Comparison of ENCODE assay signal across 8 cellular contexts in genomic region chr21:5123655-5124054, GRCh38.
A peak's percentile ranks its signal among the peaks of the same experiment; 100 is the strongest.
DNase-seq lines count a peak whose midpoint lies in the region; ATAC-seq and TF ChIP-seq lines count a peak whose summit lies in the region.
"Not testable (repeated sequence)": the region's sequence is repeated elsewhere in the genome, so short reads cannot be mapped to it uniquely, and the experiment has no call there.

No MANE protein-coding gene starts in this region.

- H2AFZ ChIP-seq in PC-3 (ENCODE audit: low read length), result not testable (repeated sequence)

- in situ Hi-C loops in brain microvascular endothelial cell (cut with HindIII; ENCODE audit: low pct_ligation_motif_present, low sequenced_read_pairs), result not testable (repeated sequence)

- TF ChIP-seq CTCF in PC-3 (conservative IDR thresholded peaks at IDR 0.05; ENCODE audit: low read depth, low read length), result peak; percentile 23; the same call in 1 of the 2 replicates
- peak; percentile 45 for TF ChIP-seq CTCF in brain microvascular endothelial cell (IDR thresholded peaks at IDR 0.05; ENCODE audit: low read depth, low read length, missing control alignments)
- TF ChIP-seq CTCF in right atrium auricular region (IDR thresholded peaks at IDR 0.05), result peak in 1 of 2 donors; percentile 54
- peak; percentile 38 for TF ChIP-seq CTCF in retinal pigment epithelial cell (conservative IDR thresholded peaks at IDR 0.05; ENCODE audit: low read depth, low read length)

- H3K4me1 ChIP-seq in CD4-positive, alpha-beta memory T cell (ENCODE audit: insufficient read depth, low read length); PC-3 (ENCODE audit: insufficient read depth, low read length); right atrium auricular region: not testable (repeated sequence)

- H3K9me3 Mint-ChIP-seq in CD4-positive, alpha-beta memory T cell, result not testable (repeated sequence)

- H3K27ac Mint-ChIP-seq in CD4-positive, alpha-beta memory T cell, result not testable (repeated sequence)

- POLR2A ChIA-PET in CD4-positive, alpha-beta memory T cell (lab: Charles Lee; ENCODE audit: partially characterized antibody); PC-3 (lab: Charles Lee; ENCODE audit: unreplicated experiment): not testable (repeated sequence)

- H3K27ac ChIP-seq in CD4-positive, alpha-beta memory T cell (ENCODE audit: low read depth, low read length); PC-3 (ENCODE audit: low read length); brain microvascular endothelial cell; right atrium auricular region: not testable (repeated sequence)

- peak; percentile 71 to 77 (median 71) for DNase-seq in CD4-positive, alpha-beta memory T cell
- DNase-seq in PC-3; retinal pigment epithelial cell (ENCODE audit: low read depth): not testable (repeated sequence)
- peak; percentile 10 for DNase-seq in activated CD8-positive, alpha-beta memory T cell treated with anti-CD3 and anti-CD28 coated beads, Interleukin-2, amount 50 U/mL, for 1 hour (ENCODE audit: extremely low read depth)
- peak; percentile 53 for DNase-seq in brain microvascular endothelial cell
- DNase-seq in right atrium auricular region (ENCODE audit: low spot score), result peak; percentile 91
- DNase-seq in stimulated activated CD8-positive, alpha-beta memory T cell treated with anti-CD3 and anti-CD28 coated beads, Interleukin-7, amount 100 ng/mL, for 4 hours (ENCODE audit: low read depth in 2 of 2), result peak; percentile 28 to 56

- not testable (repeated sequence) for H3K4me1 Mint-ChIP-seq in CD4-positive, alpha-beta memory T cell

- not testable (repeated sequence) for H3K4me3 ChIP-seq in CD4-positive, alpha-beta memory T cell (ENCODE audit: low read length in 2 of 2); PC-3 (ENCODE audit: low read length); brain microvascular endothelial cell (ENCODE audit: low read depth, low read length); right atrium auricular region; retinal pigment epithelial cell (ENCODE audit: low read length)

- H3K9me2 ChIP-seq in PC-3 (replicated peaks; ENCODE audit: low read length), result not testable (repeated sequence)

- ATAC-seq in GM21423 (IDR thresholded peaks at IDR 0.05; ENCODE audit: unreplicated experiment) (peak; percentile 35), PC-3 (peak; percentile 54)

- H3K79me2 ChIP-seq in PC-3 (ENCODE audit: low read length), result not testable (repeated sequence)

- not testable (repeated sequence) for H3K9me3 ChIP-seq in CD4-positive, alpha-beta memory T cell (ENCODE audit: control insufficient read depth in 1 of 2, low read length in 2 of 2); PC-3 (ENCODE audit: low read length); right atrium auricular region

- not testable (repeated sequence) for H4K20me1 ChIP-seq in PC-3 (ENCODE audit: low read length)

- not testable (repeated sequence) for H3K27me3 ChIP-seq in CD4-positive, alpha-beta memory T cell (ENCODE audit: insufficient read depth, low read length); PC-3 (ENCODE audit: low read length); brain microvascular endothelial cell (replicated peaks); right atrium auricular region

- H3K27me3 Mint-ChIP-seq in CD4-positive, alpha-beta memory T cell, result not testable (repeated sequence)

- H3K9ac ChIP-seq in PC-3 (ENCODE audit: low read length), result not testable (repeated sequence)

- intact Hi-C loops in CD4-positive, alpha-beta memory T cell (cut with micrococcal nuclease); PC-3 (cut with micrococcal nuclease): not testable (repeated sequence)

- not testable (repeated sequence) for H3K36me3 Mint-ChIP-seq in CD4-positive, alpha-beta memory T cell

- not testable (repeated sequence) for H3K4me3 Mint-ChIP-seq in CD4-positive, alpha-beta memory T cell

- H3K36me3 ChIP-seq in CD4-positive, alpha-beta memory T cell (ENCODE audit: insufficient read depth, low read length); PC-3 (ENCODE audit: low read depth, low read length); brain microvascular endothelial cell (replicated peaks); right atrium auricular region: not testable (repeated sequence)

- H3K4me2 ChIP-seq in PC-3 (ENCODE audit: low read length), result not testable (repeated sequence)

- not testable (repeated sequence) for H3F3A ChIP-seq in PC-3 (ENCODE audit: low read length, unreplicated experiment)

- CTCF ChIA-PET in CD4-positive, alpha-beta memory T cell (lab: Charles Lee; ENCODE audit: partially characterized antibody); PC-3 (lab: Charles Lee): not testable (repeated sequence)

- not testable (repeated sequence) for BruUV-seq in PC-3 (replicated peaks; lab: Mats Ljungman, UMichigan)
